Comparison of ENCODE assay signal across 8 cellular contexts in the genomic region with DNA sequence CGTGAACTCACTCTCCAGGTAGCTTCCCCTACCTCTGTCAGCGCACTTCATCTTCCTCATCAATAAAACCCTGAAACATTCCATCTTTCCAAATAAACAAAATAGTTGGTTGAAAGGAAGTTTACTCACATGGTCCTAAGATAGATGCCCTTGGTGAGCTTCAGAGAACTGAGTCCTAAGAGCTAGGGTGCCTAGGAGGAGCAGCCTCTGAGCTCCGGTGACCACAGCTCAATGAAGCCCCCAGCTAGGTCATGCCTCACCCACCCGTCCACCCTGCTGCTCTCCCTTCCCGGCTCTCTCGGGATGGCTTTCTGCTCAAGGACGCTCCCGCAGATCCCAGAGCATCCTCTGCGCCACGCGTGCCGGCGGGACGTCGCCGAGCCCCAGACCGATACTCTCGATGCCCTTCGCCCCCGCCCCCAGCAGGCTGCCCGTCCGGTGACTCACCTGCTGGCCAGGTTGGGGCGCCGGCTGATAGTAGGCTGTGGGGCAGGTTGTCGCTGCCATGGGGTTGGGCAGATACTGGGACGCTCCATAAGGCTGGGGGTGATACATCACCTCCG. TPM values are rescaled to one million over a fixed set of nuclear protein-coding genes. Genes with fewer than 3 reads are reported as not detected.
A peak's percentile ranks its signal among the peaks of the same experiment; 100 is the strongest.
DNase-seq lines count a peak whose midpoint lies in the region; ATAC-seq and TF ChIP-seq lines count a peak whose summit lies in the region.

No MANE protein-coding gene starts in this region.

- peak overlapping the region; percentile 95 for H2BK5ac ChIP-seq in IMR-90 (ENCODE audit: low read depth, low read length, poor library complexity, severe bottlenecking)

- H3K9me3 ChIP-seq in ES-I3 (ENCODE audit: control insufficient read depth, insufficient read depth, low read length) (no peaks in the 10 kb centered on the region), IMR-90 (ENCODE audit: control insufficient read depth, insufficient read depth, low read length) (no peaks in the 10 kb centered on the region), esophagus muscularis mucosa (no peaks in the 10 kb centered on the region), T-helper 17 cell (ENCODE audit: control insufficient read depth, low read length, poor library complexity, severe bottlenecking) (no peaks in the 10 kb centered on the region), OCI-LY7 (ENCODE audit: low read length) (no peaks in the 10 kb centered on the region)

- H3K14ac ChIP-seq in IMR-90 (replicated peaks; ENCODE audit: low read depth, low read length), result peak overlapping the region; percentile 93

- H3K9ac ChIP-seq in ES-I3 (ENCODE audit: low read depth, low read length) (peak overlapping the region; percentile 62), IMR-90 (ENCODE audit: low read depth, low read length) (peak overlapping the region; percentile 99)

- H3K27ac Mint-ChIP-seq in osteocyte (ENCODE audit: unreplicated experiment) (peak overlapping the region; percentile 97), T-helper 17 cell (no peak overlapping the region)

- H3K56ac ChIP-seq in IMR-90 (ENCODE audit: extremely low read depth, insufficient read depth, low read length), result peak overlapping the region; percentile 85

- peak overlapping the region; percentile 97 for H3K4me2 ChIP-seq in IMR-90 (ENCODE audit: low read depth, low read length)
- H3K4me2 ChIP-seq in OCI-LY7 (ENCODE audit: low read length), result no peak overlapping the region

- H2BK15ac ChIP-seq in IMR-90 (ENCODE audit: low read depth, low read length), result peak overlapping the region; percentile 94

- POLR2A ChIA-PET in IMR-90 (lab: Charles Lee; ENCODE audit: unreplicated experiment), result interaction anchor here (0.6 kb wide), 1 partner anchor 196 kb away, joined by 7 read pairs; no protein-coding TSS in a partner anchor
- POLR2A ChIA-PET in OCI-LY7 (lab: Charles Lee), result no interaction called here

- DNase-seq in IMR-90, result peak; percentile 26
- DNase-seq in esophagus muscularis mucosa (ENCODE audit: extremely low spot score), result no peak
- no peak for DNase-seq in osteocyte (ENCODE audit: extremely low spot score, unreplicated experiment)
- no peak for DNase-seq in T-helper 17 cell
- DNase-seq in T-helper 2 cell, result no peak
- no peak for DNase-seq in mesenteric fat pad (ENCODE audit: low spot score)
- no peak for DNase-seq in OCI-LY7 (ENCODE audit: low spot score)

- peak overlapping the region; percentile 91 for H4K91ac ChIP-seq in IMR-90 (ENCODE audit: insufficient read depth, low read depth, low read length)

- TF ChIP-seq RAD21 in IMR-90 (IDR thresholded peaks at IDR 0.05; ENCODE audit: low read length), result no peak

- peak overlapping the region; percentile 79 for H4K5ac ChIP-seq in IMR-90 (ENCODE audit: low read depth, low read length)

- ATAC-seq in IMR-90 (ENCODE audit: low read depth) (no peak; the same call in 1 of the 2 replicates), T-helper 17 cell (no peak)

- peak overlapping the region; percentile 97 for H3K27ac ChIP-seq in IMR-90 (ENCODE audit: insufficient read depth, low read length)
- H3K27ac ChIP-seq in esophagus muscularis mucosa (replicated peaks in 1 of 4), result peak overlapping the region; percentile 86 to 91 (median 88)
- no peak overlapping the region for H3K27ac ChIP-seq in OCI-LY7 (ENCODE audit: low read depth, low read length, poor library complexity, severe bottlenecking)

- peak overlapping the region; percentile 58 for H2BK20ac ChIP-seq in IMR-90 (ENCODE audit: low read depth, low read length)

- no peak for TF ChIP-seq EP300 in esophagus muscularis mucosa (IDR thresholded peaks at IDR 0.05)

- H3K27me3 ChIP-seq in IMR-90 (ENCODE audit: control insufficient read depth, insufficient read depth, low read length) (no peaks in the 10 kb centered on the region), esophagus muscularis mucosa (peaks cover 0 to 24% (median 5%) of the 10 kb centered on the region in 4 donors)

- BruUV-seq in IMR-90 (replicated peaks; lab: Mats Ljungman, UMichigan) (no TSS peak), OCI-LY7 (replicated peaks; lab: Mats Ljungman, UMichigan) (no TSS peak)

- peak overlapping the region; percentile 93 for H3K4ac ChIP-seq in IMR-90 (ENCODE audit: low read depth, low read length)

- H3K36me3 ChIP-seq in ES-I3 (ENCODE audit: insufficient read depth, low read length) (no peaks in the 10 kb centered on the region), IMR-90 (ENCODE audit: control insufficient read depth, insufficient read depth, low read length) (no peaks in the 10 kb centered on the region), esophagus muscularis mucosa (no peaks in the 10 kb centered on the region), OCI-LY7 (ENCODE audit: insufficient read depth, low read length) (no peaks in the 10 kb centered on the region)

- H4K20me1 ChIP-seq in IMR-90 (ENCODE audit: insufficient read depth, low read length), result no peaks in the 10 kb centered on the region
- no peaks in the 10 kb centered on the region for H4K20me1 ChIP-seq in OCI-LY7 (ENCODE audit: insufficient read depth, low read length)

- peaks cover 51% of the 10 kb centered on the region for H3K4me1 Mint-ChIP-seq in osteocyte (ENCODE audit: unreplicated experiment)
- H3K4me1 Mint-ChIP-seq in T-helper 17 cell, result no peaks in the 10 kb centered on the region

- H3K36me3 Mint-ChIP-seq in osteocyte (ENCODE audit: unreplicated experiment), result peaks cover 42% of the 10 kb centered on the region
- no peaks in the 10 kb centered on the region for H3K36me3 Mint-ChIP-seq in T-helper 17 cell (ENCODE audit: low read depth)

- no peaks in the 10 kb centered on the region for H3K9me2 ChIP-seq in OCI-LY7 (ENCODE audit: insufficient read depth, low read length)

- H3K4me3 ChIP-seq in IMR-90 (ENCODE audit: insufficient read depth, low read depth, low read length) (peak overlapping the region; percentile 99), esophagus muscularis mucosa (peak overlapping the region; percentile 65 to 87 (median 74)), OCI-LY7 (ENCODE audit: low read depth, low read length, poor library complexity, severe bottlenecking) (no peak overlapping the region)

- no peaks in the 10 kb centered on the region for H3K27me3 Mint-ChIP-seq in osteocyte (ENCODE audit: unreplicated experiment)
- H3K27me3 Mint-ChIP-seq in T-helper 17 cell, result peaks cover 6% of the 10 kb centered on the region

- in situ Hi-C loops in IMR-90 (cut with MboI; ENCODE audit: low sequenced_read_pairs), result loop anchor here (5.0 to 25.0 kb wide), 2 partner anchors 92 to 1147 kb away; a partner anchor contains a TSS

- H3K18ac ChIP-seq in IMR-90 (ENCODE audit: low read depth, low read length), result peak overlapping the region; percentile 98

- H3K9me1 ChIP-seq in IMR-90 (ENCODE audit: insufficient read depth, low read length), result no peaks in the 10 kb centered on the region

- H3K4me1 ChIP-seq in ES-I3 (ENCODE audit: insufficient read depth, low read length) (peaks cover 7% of the 10 kb centered on the region), IMR-90 (ENCODE audit: control insufficient read depth, insufficient read depth, low read length) (peaks cover 6% of the 10 kb centered on the region), esophagus muscularis mucosa (peaks cover 8 to 39% (median 21%) of the 10 kb centered on the region in 4 donors), OCI-LY7 (ENCODE audit: insufficient read depth, low read length, poor library complexity, severe bottlenecking) (no peaks in the 10 kb centered on the region)

- peak overlapping the region; percentile 84 for H2AK5ac ChIP-seq in IMR-90 (ENCODE audit: low read depth, low read length)

- H3K23ac ChIP-seq in IMR-90 (ENCODE audit: low read depth, low read length), result peak overlapping the region; percentile 98

- H2AK9ac ChIP-seq in IMR-90 (replicated peaks; ENCODE audit: low read depth, low read length, poor library complexity), result peak overlapping the region; percentile 96

- peak overlapping the region; percentile 77 to 88 for H4K8ac ChIP-seq in IMR-90 (ENCODE audit: low read depth in 2 of 2, low read length in 2 of 2)

- CTCF ChIA-PET in IMR-90 (lab: Yijun Ruan, JAX), result no interaction called here
- CTCF ChIA-PET in OCI-LY7 (lab: Charles Lee; ENCODE audit: unreplicated experiment), result no interaction called here

- H3K4me3 Mint-ChIP-seq in osteocyte (ENCODE audit: unreplicated experiment) (peak overlapping the region; percentile 95), T-helper 17 cell (no peak overlapping the region)

- peaks cover 0 to 22% of the 10 kb centered on the region in 2 experiments; a peak in 2 of 4 replicates for H3K79me1 ChIP-seq in IMR-90 (ENCODE audit: low read depth in 1 of 2, low read length in 2 of 2)

- H3K9me3 Mint-ChIP-seq in osteocyte (ENCODE audit: unreplicated experiment), result no peaks in the 10 kb centered on the region

- TF ChIP-seq CTCF in IMR-90 (conservative IDR thresholded peaks at IDR 0.05; ENCODE audit: low read depth, low read length) (no peak), esophagus muscularis mucosa (IDR thresholded peaks at IDR 0.05) (no peak), osteocyte (IDR thresholded peaks at IDR 0.05) (no peak), OCI-LY7 (conservative IDR thresholded peaks at IDR 0.05; ENCODE audit: low read length) (no peak)

- peak overlapping the region; percentile 80 for H2BK120ac ChIP-seq in IMR-90 (ENCODE audit: low read depth, low read length)

- WGBS in IMR-90 (ENCODE audit: extremely low coverage in 2 of 2, insufficient read length in 1 of 2), 2 experiments, result 0% methylated on average over 5 of the region's 27 CpGs; no CpG with 5 or more reads in 1 of the 2 experiments
- 6% methylated on average over 20 of the region's 27 CpGs for WGBS in esophagus muscularis mucosa

- TF ChIP-seq POLR2A in IMR-90 (IDR thresholded peaks at IDR 0.05; ENCODE audit: low read depth, low read length) (no peak), esophagus muscularis mucosa (IDR thresholded peaks at IDR 0.05; ENCODE audit: low read depth) (no peak)

- intact Hi-C loops in IMR-90 (cut with micrococcal nuclease), result loop anchor here (2.0 to 5.0 kb wide), 2 partner anchors 53 to 92 kb away; no protein-coding TSS in a partner anchor
- intact Hi-C loops in esophagus muscularis mucosa (cut with DNase I), result loop anchor here (10.0 kb wide), 1 partner anchor 205 kb away; no protein-coding TSS in a partner anchor
- intact Hi-C loops in OCI-LY7 (cut with micrococcal nuclease; ENCODE audit: unreplicated experiment), result no loop called here

- no peaks in the 10 kb centered on the region for H3K79me2 ChIP-seq in OCI-LY7 (ENCODE audit: insufficient read depth, low read depth, low read length)

- H2AFZ ChIP-seq in IMR-90 (replicated peaks; ENCODE audit: low read length, poor library complexity), result peak overlapping the region; percentile 90
- H2AFZ ChIP-seq in OCI-LY7 (ENCODE audit: low read length), result no peak overlapping the region

- dilution Hi-C loops in IMR-90 (cut with HindIII; ENCODE audit: low sequenced_read_pairs, unreplicated experiment), result no loop called here

RNA-seq across cellular contexts. Expression of a gene that starts 0.7 kb away (rescaled TPM):
- 96.7 and 97.3 TPM in 2 replicates for total RNA-seq in IMR-90 (2012; rRNA removed)
- 46.2 and 71.4 TPM in 2 replicates for polyA plus RNA-seq in IMR-90 (2012; rRNA removed)
- polyA plus RNA-seq in IMR-90 (2012; cell fraction: cytosol; rRNA removed), result 14.7 and 55.4 TPM in 2 replicates
- polyA plus RNA-seq in IMR-90 (2012; cell fraction: nucleus; rRNA removed; ENCODE audit: low replicate concordance), result 58.3 and 90.7 TPM in 2 replicates
- 10 to 100 TPM; 23.7 to 45.6 (median 30.5) TPM for total RNA-seq in esophagus muscularis mucosa
- total RNA-seq in osteocyte, result 528 and 587 TPM in 2 replicates
- under 1 TPM; 0.03 to 0.17 TPM for total RNA-seq in T-helper 17 cell
- total RNA-seq in mesenteric fat pad, result 129 TPM
- total RNA-seq in OCI-LY7 (2014; rRNA removed; shearing (Covaris generic)), result not detected in 2 replicates
- total RNA-seq in OCI-LY7 (2022), result not detected in 2 replicates

Comparison
In these comparisons a context has a peak if more than half of its experiments do, and no peak if none do; other contexts are left out.
1. RNA of a gene that starts 0.7 kb away (total RNA-seq): 528 to 587 TPM in osteocyte, 129 TPM in mesenteric fat pad (single experiment), 96.7 to 97.3 TPM in IMR-90 and 23.7 to 45.6 TPM in esophagus muscularis mucosa; 0.03 to 0.17 TPM in T-helper 17 cell and not detected in OCI-LY7; every median in the first group is over 10 times any median in the second.